2 cellular contexts compared by ENCODE assay signal in genomic region chr9:75889977-75890540, GRCh38.
TF ChIP-seq lines count a peak whose summit lies in the region.

No MANE protein-coding gene starts in this region.

TF ChIP-seq in SK-N-SH treated with all-trans-retinoic acid at 6 μM for 48 hours, 23 proteins besides CTCF, POLR2A, EP300 and RAD21 (continued from another document):
- no peak for TF ChIP-seq CSRNP3 (CRISPR knock-in tag; IDR thresholded peaks at IDR 0.05)

TF ChIP-seq in H1, 55 proteins besides CTCF, POLR2A, EP300 and RAD21 (continued from another document):
- no peak for TF ChIP-seq CBX5 (IDR thresholded peaks at IDR 0.05; ENCODE audit: low read depth, low read length)
- no peak for TF ChIP-seq EZH2 (IDR thresholded peaks at IDR 0.05; ENCODE audit: low read depth, low read length, severe bottlenecking)
- TF ChIP-seq CHD2 (IDR thresholded peaks at IDR 0.05; ENCODE audit: low read length): no peak
- no peak for TF ChIP-seq POLR2AphosphoS5 (IDR thresholded peaks at IDR 0.05; ENCODE audit: low read depth, low read length)
- no peak for TF ChIP-seq MAFK (IDR thresholded peaks at IDR 0.05; ENCODE audit: low read depth, low read length)
- no peak for TF ChIP-seq CBX8 (IDR thresholded peaks at IDR 0.05; ENCODE audit: borderline replicate concordance, low read depth, low read length)
- peak; percentile 39; the same call in 1 of the 2 replicates for TF ChIP-seq SUZ12 (IDR thresholded peaks at IDR 0.05; ENCODE audit: low read length)
- no peak for TF ChIP-seq TBP (IDR thresholded peaks at IDR 0.05; ENCODE audit: low read depth, low read length)
- TF ChIP-seq, protein P1, sequence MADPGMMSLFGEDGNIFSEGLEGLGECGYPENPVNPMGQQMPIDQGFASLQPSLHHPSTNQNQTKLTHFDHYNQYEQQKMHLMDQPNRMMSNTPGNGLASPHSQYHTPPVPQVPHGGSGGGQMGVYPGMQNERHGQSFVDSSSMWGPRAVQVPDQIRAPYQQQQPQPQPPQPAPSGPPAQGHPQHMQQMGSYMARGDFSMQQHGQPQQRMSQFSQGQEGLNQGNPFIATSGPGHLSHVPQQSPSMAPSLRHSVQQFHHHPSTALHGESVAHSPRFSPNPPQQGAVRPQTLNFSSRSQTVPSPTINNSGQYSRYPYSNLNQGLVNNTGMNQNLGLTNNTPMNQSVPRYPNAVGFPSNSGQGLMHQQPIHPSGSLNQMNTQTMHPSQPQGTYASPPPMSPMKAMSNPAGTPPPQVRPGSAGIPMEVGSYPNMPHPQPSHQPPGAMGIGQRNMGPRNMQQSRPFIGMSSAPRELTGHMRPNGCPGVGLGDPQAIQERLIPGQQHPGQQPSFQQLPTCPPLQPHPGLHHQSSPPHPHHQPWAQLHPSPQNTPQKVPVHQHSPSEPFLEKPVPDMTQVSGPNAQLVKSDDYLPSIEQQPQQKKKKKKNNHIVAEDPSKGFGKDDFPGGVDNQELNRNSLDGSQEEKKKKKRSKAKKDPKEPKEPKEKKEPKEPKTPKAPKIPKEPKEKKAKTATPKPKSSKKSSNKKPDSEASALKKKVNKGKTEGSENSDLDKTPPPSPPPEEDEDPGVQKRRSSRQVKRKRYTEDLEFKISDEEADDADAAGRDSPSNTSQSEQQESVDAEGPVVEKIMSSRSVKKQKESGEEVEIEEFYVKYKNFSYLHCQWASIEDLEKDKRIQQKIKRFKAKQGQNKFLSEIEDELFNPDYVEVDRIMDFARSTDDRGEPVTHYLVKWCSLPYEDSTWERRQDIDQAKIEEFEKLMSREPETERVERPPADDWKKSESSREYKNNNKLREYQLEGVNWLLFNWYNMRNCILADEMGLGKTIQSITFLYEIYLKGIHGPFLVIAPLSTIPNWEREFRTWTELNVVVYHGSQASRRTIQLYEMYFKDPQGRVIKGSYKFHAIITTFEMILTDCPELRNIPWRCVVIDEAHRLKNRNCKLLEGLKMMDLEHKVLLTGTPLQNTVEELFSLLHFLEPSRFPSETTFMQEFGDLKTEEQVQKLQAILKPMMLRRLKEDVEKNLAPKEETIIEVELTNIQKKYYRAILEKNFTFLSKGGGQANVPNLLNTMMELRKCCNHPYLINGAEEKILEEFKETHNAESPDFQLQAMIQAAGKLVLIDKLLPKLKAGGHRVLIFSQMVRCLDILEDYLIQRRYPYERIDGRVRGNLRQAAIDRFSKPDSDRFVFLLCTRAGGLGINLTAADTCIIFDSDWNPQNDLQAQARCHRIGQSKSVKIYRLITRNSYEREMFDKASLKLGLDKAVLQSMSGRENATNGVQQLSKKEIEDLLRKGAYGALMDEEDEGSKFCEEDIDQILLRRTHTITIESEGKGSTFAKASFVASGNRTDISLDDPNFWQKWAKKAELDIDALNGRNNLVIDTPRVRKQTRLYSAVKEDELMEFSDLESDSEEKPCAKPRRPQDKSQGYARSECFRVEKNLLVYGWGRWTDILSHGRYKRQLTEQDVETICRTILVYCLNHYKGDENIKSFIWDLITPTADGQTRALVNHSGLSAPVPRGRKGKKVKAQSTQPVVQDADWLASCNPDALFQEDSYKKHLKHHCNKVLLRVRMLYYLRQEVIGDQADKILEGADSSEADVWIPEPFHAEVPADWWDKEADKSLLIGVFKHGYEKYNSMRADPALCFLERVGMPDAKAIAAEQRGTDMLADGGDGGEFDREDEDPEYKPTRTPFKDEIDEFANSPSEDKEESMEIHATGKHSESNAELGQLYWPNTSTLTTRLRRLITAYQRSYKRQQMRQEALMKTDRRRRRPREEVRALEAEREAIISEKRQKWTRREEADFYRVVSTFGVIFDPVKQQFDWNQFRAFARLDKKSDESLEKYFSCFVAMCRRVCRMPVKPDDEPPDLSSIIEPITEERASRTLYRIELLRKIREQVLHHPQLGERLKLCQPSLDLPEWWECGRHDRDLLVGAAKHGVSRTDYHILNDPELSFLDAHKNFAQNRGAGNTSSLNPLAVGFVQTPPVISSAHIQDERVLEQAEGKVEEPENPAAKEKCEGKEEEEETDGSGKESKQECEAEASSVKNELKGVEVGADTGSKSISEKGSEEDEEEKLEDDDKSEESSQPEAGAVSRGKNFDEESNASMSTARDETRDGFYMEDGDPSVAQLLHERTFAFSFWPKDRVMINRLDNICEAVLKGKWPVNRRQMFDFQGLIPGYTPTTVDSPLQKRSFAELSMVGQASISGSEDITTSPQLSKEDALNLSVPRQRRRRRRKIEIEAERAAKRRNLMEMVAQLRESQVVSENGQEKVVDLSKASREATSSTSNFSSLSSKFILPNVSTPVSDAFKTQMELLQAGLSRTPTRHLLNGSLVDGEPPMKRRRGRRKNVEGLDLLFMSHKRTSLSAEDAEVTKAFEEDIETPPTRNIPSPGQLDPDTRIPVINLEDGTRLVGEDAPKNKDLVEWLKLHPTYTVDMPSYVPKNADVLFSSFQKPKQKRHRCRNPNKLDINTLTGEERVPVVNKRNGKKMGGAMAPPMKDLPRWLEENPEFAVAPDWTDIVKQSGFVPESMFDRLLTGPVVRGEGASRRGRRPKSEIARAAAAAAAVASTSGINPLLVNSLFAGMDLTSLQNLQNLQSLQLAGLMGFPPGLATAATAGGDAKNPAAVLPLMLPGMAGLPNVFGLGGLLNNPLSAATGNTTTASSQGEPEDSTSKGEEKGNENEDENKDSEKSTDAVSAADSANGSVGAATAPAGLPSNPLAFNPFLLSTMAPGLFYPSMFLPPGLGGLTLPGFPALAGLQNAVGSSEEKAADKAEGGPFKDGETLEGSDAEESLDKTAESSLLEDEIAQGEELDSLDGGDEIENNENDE (IDR thresholded peaks at IDR 0.05; ENCODE audit: insufficient replicate concordance, low read length): no peak
- no peak for TF ChIP-seq SAP30 (IDR thresholded peaks at IDR 0.05; ENCODE audit: insufficient read depth, insufficient replicate concordance, low read length)
- TF ChIP-seq FOSL1 (IDR thresholded peaks at IDR 0.05; ENCODE audit: insufficient read depth, low read depth, low read length): no peak; the same call in 1 of the 2 replicates
- TF ChIP-seq SP4 (IDR thresholded peaks at IDR 0.05; ENCODE audit: low read length): no peak
- TF ChIP-seq SIRT6 (IDR thresholded peaks at IDR 0.05; ENCODE audit: low read length): no peak
- 0 out of 2 replicates have a peak, but pooled peaks have one; percentile 1 for TF ChIP-seq E2F6 (IDR thresholded peaks at IDR 0.05)
- TF ChIP-seq RXRA (IDR thresholded peaks at IDR 0.05; ENCODE audit: insufficient read depth, low read depth, low read length): no peak
- TF ChIP-seq GTF2F1 (IDR thresholded peaks at IDR 0.05; ENCODE audit: borderline replicate concordance, low read depth, low read length): no peak
- TF ChIP-seq ATF3 (IDR thresholded peaks at IDR 0.05; ENCODE audit: insufficient read depth, low read depth, low read length): no peak
- no peak for TF ChIP-seq TAF7 (optimal IDR thresholded peaks at IDR 0.05; ENCODE audit: borderline replicate concordance, low read depth, low read length)
- TF ChIP-seq POU5F1 (IDR thresholded peaks at IDR 0.05; ENCODE audit: low read depth, low read length): no peak
- no peak for TF ChIP-seq CEBPB (IDR thresholded peaks at IDR 0.05; ENCODE audit: low read depth, low read length)
- TF ChIP-seq TCF12 (IDR thresholded peaks at IDR 0.05; ENCODE audit: low read depth, low read length): no peak
- TF ChIP-seq, protein P2, sequence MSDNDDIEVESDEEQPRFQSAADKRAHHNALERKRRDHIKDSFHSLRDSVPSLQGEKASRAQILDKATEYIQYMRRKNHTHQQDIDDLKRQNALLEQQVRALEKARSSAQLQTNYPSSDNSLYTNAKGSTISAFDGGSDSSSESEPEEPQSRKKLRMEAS (IDR thresholded peaks at IDR 0.05): no peak
- TF ChIP-seq RFX5 (IDR thresholded peaks at IDR 0.05; ENCODE audit: borderline replicate concordance, low read depth, low read length): no peak
- TF ChIP-seq TEAD4 (IDR thresholded peaks at IDR 0.05; ENCODE audit: low read depth, low read length): no peak
- TF ChIP-seq SP1 (IDR thresholded peaks at IDR 0.05; ENCODE audit: low read depth, low read length): peak; percentile 81; the same call in 1 of the 2 replicates
- no peak for TF ChIP-seq SIN3A (conservative IDR thresholded peaks at IDR 0.05 in 1 of 2, IDR thresholded peaks at IDR 0.05 in 1 of 2; ENCODE audit: low read depth in 1 of 2, low read length in 2 of 2)
- no peak for TF ChIP-seq JUND (IDR thresholded peaks at IDR 0.05; ENCODE audit: low read length)
- TF ChIP-seq EGR1 (IDR thresholded peaks at IDR 0.05; ENCODE audit: borderline replicate concordance, low read depth, low read length): no peak
- TF ChIP-seq, protein P3, sequence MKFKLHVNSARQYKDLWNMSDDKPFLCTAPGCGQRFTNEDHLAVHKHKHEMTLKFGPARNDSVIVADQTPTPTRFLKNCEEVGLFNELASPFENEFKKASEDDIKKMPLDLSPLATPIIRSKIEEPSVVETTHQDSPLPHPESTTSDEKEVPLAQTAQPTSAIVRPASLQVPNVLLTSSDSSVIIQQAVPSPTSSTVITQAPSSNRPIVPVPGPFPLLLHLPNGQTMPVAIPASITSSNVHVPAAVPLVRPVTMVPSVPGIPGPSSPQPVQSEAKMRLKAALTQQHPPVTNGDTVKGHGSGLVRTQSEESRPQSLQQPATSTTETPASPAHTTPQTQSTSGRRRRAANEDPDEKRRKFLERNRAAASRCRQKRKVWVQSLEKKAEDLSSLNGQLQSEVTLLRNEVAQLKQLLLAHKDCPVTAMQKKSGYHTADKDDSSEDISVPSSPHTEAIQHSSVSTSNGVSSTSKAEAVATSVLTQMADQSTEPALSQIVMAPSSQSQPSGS (IDR thresholded peaks at IDR 0.05; ENCODE audit: low read length): 0 out of 2 replicates have a peak, but pooled peaks have one; percentile 45
- TF ChIP-seq SRF (IDR thresholded peaks at IDR 0.05; ENCODE audit: low read depth, low read length): no peak
- no peak for TF ChIP-seq CREB1 (IDR thresholded peaks at IDR 0.05)
- no peak for TF ChIP-seq GABPA (IDR thresholded peaks at IDR 0.05; ENCODE audit: borderline replicate concordance, insufficient read depth, low read length)
- TF ChIP-seq HDAC2 (IDR thresholded peaks at IDR 0.05; ENCODE audit: borderline replicate concordance in 1 of 2, low read depth in 2 of 2, low read length in 2 of 2): no peak; a peak in 1 of 4 replicates
- no peak for TF ChIP-seq KDM1A (IDR thresholded peaks at IDR 0.05; ENCODE audit: borderline replicate concordance, low read length)
- TF ChIP-seq BCL11A (IDR thresholded peaks at IDR 0.05; ENCODE audit: low read depth in 2 of 2, low read length in 2 of 2): no peak
- peak; percentile 23 for TF ChIP-seq ASH2L (IDR thresholded peaks at IDR 0.05; ENCODE audit: low read length)
- no peak for TF ChIP-seq PHF8 (conservative IDR thresholded peaks at IDR 0.05; ENCODE audit: low read depth, low read length)
- TF ChIP-seq TAF1 (IDR thresholded peaks at IDR 0.05; ENCODE audit: low read depth, low read length): no peak
